8 cellular contexts compared by ENCODE assay signal in genomic region chr19:506404-507285, GRCh38. TPM values are rescaled to one million over a fixed set of nuclear protein-coding genes. Genes with fewer than 3 reads are reported as not detected.
DNase-seq lines count a peak whose midpoint lies in the region; ATAC-seq, FAIRE-seq and TF ChIP-seq lines count a peak whose summit lies in the region.

No MANE protein-coding gene starts in this region.

- dilution Hi-C loops in keratinocyte (cut with MboI; ENCODE audit: extremely low pct_ligation_motif_present, low sequenced_read_pairs) = no loop called here

- H3K36me3 ChIP-seq in BE2C (peaks cover 7% of the 10 kb centered on the region), keratinocyte (ENCODE audit: control insufficient read depth in 2 of 2, extremely low read depth in 1 of 2, insufficient read depth in 2 of 2, low read length in 2 of 2) (peaks cover 0 to 3% of the 10 kb centered on the region in 2 experiments)

- H2AFZ ChIP-seq in keratinocyte (ENCODE audit: control insufficient read depth, low read length) = peak overlapping the region; percentile 96

- H3K9ac ChIP-seq in keratinocyte (ENCODE audit: control insufficient read depth, extremely low read depth, insufficient read depth, low read length) = peak overlapping the region; percentile 85

- H3K27ac ChIP-seq in keratinocyte (ENCODE audit: control insufficient read depth, insufficient read depth, low read length) = peak overlapping the region; percentile 88

- peaks cover 16% of the 10 kb centered on the region for H3K79me2 ChIP-seq in keratinocyte (ENCODE audit: control insufficient read depth, insufficient read depth, low read length)

- TF ChIP-seq POLR2A in GM19099 (IDR thresholded peaks at IDR 0.05; ENCODE audit: extremely low read depth, insufficient read length, low read depth) = peak; percentile 69

- peaks cover 4% of the 10 kb centered on the region for H3K9me1 ChIP-seq in keratinocyte (ENCODE audit: control insufficient read depth, extremely low read depth, insufficient read depth, low read length)

- H3K4me3 ChIP-seq in BE2C (ENCODE audit: low read depth, low read length) = peak overlapping the region; percentile 94
- peak overlapping the region; percentile 57 to 88 (median 74) for H3K4me3 ChIP-seq in keratinocyte (ENCODE audit: control insufficient read depth in 2 of 3, extremely low read depth in 1 of 3, insufficient read depth in 2 of 3, low read depth in 1 of 3, low read length in 3 of 3)

- peak; percentile 62 for ATAC-seq in HG03378 (IDR thresholded peaks at IDR 0.05; ENCODE audit: unreplicated experiment)

- H4K20me1 ChIP-seq in keratinocyte (ENCODE audit: control insufficient read depth, extremely low read depth, insufficient read depth, low read length) = no peaks in the 10 kb centered on the region

- H3K4me2 ChIP-seq in keratinocyte (ENCODE audit: control insufficient read depth, extremely low read depth, insufficient read depth, low read depth, low read length) = peak overlapping the region; percentile 84

- TF ChIP-seq CTCF in BE2C (IDR thresholded peaks at IDR 0.05; ENCODE audit: low read depth, low read length) (peak; percentile 85), keratinocyte (optimal IDR thresholded peaks at IDR 0.05 in 1 of 3, IDR thresholded peaks at IDR 0.05 in 1 of 3, conservative IDR thresholded peaks at IDR 0.05 in 1 of 3; ENCODE audit: extremely low read depth in 1 of 3, insufficient read depth in 2 of 3, low read length in 3 of 3) (peak; percentile 83 to 100 (median 91))

- FAIRE-seq in keratinocyte (lab: Jason Lieb, UNC) = peak; percentile 84

- H3K4me1 ChIP-seq in BE2C (peaks cover 4% of the 10 kb centered on the region), keratinocyte (ENCODE audit: control insufficient read depth, extremely low read depth, insufficient read depth, low read length) (peaks cover 31% of the 10 kb centered on the region)

- H3K27me3 ChIP-seq in BE2C = no peaks in the 10 kb centered on the region
- H3K27me3 ChIP-seq in keratinocyte (ENCODE audit: control insufficient read depth, extremely low read depth, insufficient read depth, low read length) = no peaks in the 10 kb centered on the region

- H3K9me3 ChIP-seq in BE2C (no peaks in the 10 kb centered on the region), keratinocyte (ENCODE audit: control insufficient read depth, low read depth, low read length) (no peaks in the 10 kb centered on the region)

- peak; percentile 98 for DNase-seq in BE2C
- DNase-seq in NCI-H446 treated with DMSO at 0.1 percent for 48 hours (lab: John Stamatoyannopoulos, UW) = peak; percentile 99
- peak; percentile 90 for DNase-seq in activated CD4-positive, CD25-positive, alpha-beta regulatory T cell treated with anti-CD3 and anti-CD28 coated beads, Interleukin-2, amount 50 U/mL, for 72 hours
- peak; percentile 78 to 98 for DNase-seq in cerebellar nuclear complex (lab: John Stamatoyannopoulos, UW)
- DNase-seq in keratinocyte (ENCODE audit: low read depth, low spot score) = peak; percentile 97
- peak; percentile 78 to 86 for DNase-seq in stimulated activated CD4-positive, alpha-beta T cell treated with anti-CD3 and anti-CD28 coated beads, Interleukin-15, amount 100 ng/mL, for 1 hour (ENCODE audit: low read depth in 1 of 2, low spot score in 1 of 2)

RNA-seq across cellular contexts. Expression of gene TPGS1, which starts 0.7 kb away (rescaled TPM):
- 78.4 TPM for polyA plus RNA-seq in BE2C (2012; ENCODE audit: insufficient read depth, insufficient read length, low read depth)
- polyA plus RNA-seq in keratinocyte = 1.4 to 3.3 TPM (median 1.9 TPM) in 3 replicates
- 0.24 TPM for polyA plus RNA-seq in keratinocyte (2011; ENCODE audit: low read depth)
- 0.62 and 4.3 TPM in 2 replicates for polyA plus RNA-seq in keratinocyte (2011; cell fraction: cytosol; rRNA removed)
- polyA plus RNA-seq in keratinocyte (2011; cell fraction: nucleus; rRNA removed) = 1.6 and 3.5 TPM in 2 replicates
- 1.8 and 5.8 TPM in 2 replicates for polyA plus RNA-seq in keratinocyte (2012; ENCODE audit: low replicate concordance)
- 0.35 to 0.79 TPM (median 0.40 TPM) in 3 replicates for polyA minus RNA-seq in keratinocyte
- polyA minus RNA-seq in keratinocyte (2011; cell fraction: cytosol; rRNA and poly(A)+ RNA removed) = 12.9 TPM
- 2.7 and 3.7 TPM in 2 replicates for polyA minus RNA-seq in keratinocyte (2011; cell fraction: nucleus; rRNA and poly(A)+ RNA removed)

RNA-seq across cellular contexts. Expression of gene MADCAM1, which starts 10.4 kb away (rescaled TPM):
- 2.2 TPM for polyA plus RNA-seq in BE2C (2012; ENCODE audit: insufficient read depth, insufficient read length, low read depth)
- polyA plus RNA-seq in keratinocyte = 0.05 to 0.12 TPM (median 0.07 TPM) in 3 replicates
- not detected for polyA plus RNA-seq in keratinocyte (2011; ENCODE audit: low read depth)
- polyA plus RNA-seq in keratinocyte (2011; cell fraction: cytosol; rRNA removed) = not detected in 2 replicates
- polyA plus RNA-seq in keratinocyte (2011; cell fraction: nucleus; rRNA removed) = 0.24 and 0.65 TPM in 2 replicates
- 0.17 and 0.27 TPM in 2 replicates for polyA plus RNA-seq in keratinocyte (2012; ENCODE audit: low replicate concordance)
- polyA minus RNA-seq in keratinocyte = not detected in 3 replicates
- not detected for polyA minus RNA-seq in keratinocyte (2011; cell fraction: cytosol; rRNA and poly(A)+ RNA removed)
- polyA minus RNA-seq in keratinocyte (2011; cell fraction: nucleus; rRNA and poly(A)+ RNA removed) = not detected in 2 replicates

RNA-seq across cellular contexts. Expression of gene CDC34, which starts 24.9 kb away (rescaled TPM):
- polyA plus RNA-seq in BE2C (2012; ENCODE audit: insufficient read depth, insufficient read length, low read depth) = 318 TPM
- 47.5 to 72.0 TPM (median 48.6 TPM) in 3 replicates for polyA plus RNA-seq in keratinocyte
- 48.7 TPM for polyA plus RNA-seq in keratinocyte (2011; ENCODE audit: low read depth)
- 43.0 and 88.0 TPM in 2 replicates for polyA plus RNA-seq in keratinocyte (2011; cell fraction: cytosol; rRNA removed)
- 42.5 and 59.2 TPM in 2 replicates for polyA plus RNA-seq in keratinocyte (2011; cell fraction: nucleus; rRNA removed)
- 62.4 and 88.5 TPM in 2 replicates for polyA plus RNA-seq in keratinocyte (2012; ENCODE audit: low replicate concordance)
- polyA minus RNA-seq in keratinocyte = 18.4 to 107 TPM (median 34.2 TPM) in 3 replicates
- polyA minus RNA-seq in keratinocyte (2011; cell fraction: cytosol; rRNA and poly(A)+ RNA removed) = 68.9 TPM
- polyA minus RNA-seq in keratinocyte (2011; cell fraction: nucleus; rRNA and poly(A)+ RNA removed) = 15.1 and 17.7 TPM in 2 replicates

RNA-seq across cellular contexts. Expression of gene GZMM, which starts 37.2 kb away (rescaled TPM):
- polyA plus RNA-seq in BE2C (2012; ENCODE audit: insufficient read depth, insufficient read length, low read depth) = 4.1 TPM
- not detected in 3 replicates for polyA plus RNA-seq in keratinocyte
- not detected for polyA plus RNA-seq in keratinocyte (2011; ENCODE audit: low read depth)
- polyA plus RNA-seq in keratinocyte (2011; cell fraction: cytosol; rRNA removed) = not detected in 2 replicates
- not detected in 2 replicates for polyA plus RNA-seq in keratinocyte (2011; cell fraction: nucleus; rRNA removed)
- 0.31 TPM in 1 of 2 replicates, not detected in the other for polyA plus RNA-seq in keratinocyte (2012; ENCODE audit: low replicate concordance)
- polyA minus RNA-seq in keratinocyte = not detected in 3 replicates
- not detected for polyA minus RNA-seq in keratinocyte (2011; cell fraction: cytosol; rRNA and poly(A)+ RNA removed)
- polyA minus RNA-seq in keratinocyte (2011; cell fraction: nucleus; rRNA and poly(A)+ RNA removed) = not detected in 2 replicates

RNA-seq across cellular contexts. Expression of gene SHC2, which starts 45.8 kb away (rescaled TPM):
- 1.8 TPM for polyA plus RNA-seq in BE2C (2012; ENCODE audit: insufficient read depth, insufficient read length, low read depth)
- 2.2 to 9.9 TPM (median 2.5 TPM) in 3 replicates for polyA plus RNA-seq in keratinocyte
- polyA plus RNA-seq in keratinocyte (2011; ENCODE audit: low read depth) = 3.0 TPM
- 2.1 and 6.5 TPM in 2 replicates for polyA plus RNA-seq in keratinocyte (2011; cell fraction: cytosol; rRNA removed)
- polyA plus RNA-seq in keratinocyte (2011; cell fraction: nucleus; rRNA removed) = 18.2 and 26.5 TPM in 2 replicates
- polyA plus RNA-seq in keratinocyte (2012; ENCODE audit: low replicate concordance) = 3.4 and 16.0 TPM in 2 replicates
- 1.5 to 4.7 TPM (median 1.6 TPM) in 3 replicates for polyA minus RNA-seq in keratinocyte
- 15.0 TPM for polyA minus RNA-seq in keratinocyte (2011; cell fraction: cytosol; rRNA and poly(A)+ RNA removed)
- 3.7 and 6.4 TPM in 2 replicates for polyA minus RNA-seq in keratinocyte (2011; cell fraction: nucleus; rRNA and poly(A)+ RNA removed)

Comparison
In these comparisons a context has a peak if more than half of its experiments do, and no peak if none do; other contexts are left out.
1. Peak in every context shown above with its lines: DNase-seq, ATAC-seq, H3K4me3 ChIP-seq and H3K27ac ChIP-seq.